ENCODE assay signal across 1 cellular context in genomic region chr7:150978136-150978789, GRCh38.
A peak's percentile ranks its signal among the peaks of the same experiment; 100 is the strongest.
TF ChIP-seq lines count a peak whose summit lies in the region.

Gene KCNH2 (minus strand): TSS chr7:150978321. CDS start chr7:150977913, 408 bp downstream.

TF ChIP-seq in K562, 482 proteins besides CTCF, POLR2A, EP300 and RAD21 (continued from another document and continues in another):
- TF ChIP-seq THAP12 (CRISPR knock-in tag; IDR thresholded peaks at IDR 0.05) = peak; percentile 41
- no peak for TF ChIP-seq HOXB6 (CRISPR knock-in tag; IDR thresholded peaks at IDR 0.05; ENCODE audit: borderline replicate concordance)
- TF ChIP-seq NR4A1 (CRISPR knock-in tag; IDR thresholded peaks at IDR 0.05) = no peak
- TF ChIP-seq NR4A1 (tag; IDR thresholded peaks at IDR 0.05) = no peak
- TF ChIP-seq TAF15 (IDR thresholded peaks at IDR 0.05; ENCODE audit: low read depth, low read length) = no peak
- TF ChIP-seq TCF7L2 (IDR thresholded peaks at IDR 0.05; ENCODE audit: low read depth, low read length) = no peak
- no peak for TF ChIP-seq ZNF780A (CRISPR knock-in tag; IDR thresholded peaks at IDR 0.05)
- no peak for TF ChIP-seq ZNF592 (IDR thresholded peaks at IDR 0.05)
- no peak for TF ChIP-seq SMARCA5 (IDR thresholded peaks at IDR 0.05)
- no peak for TF ChIP-seq KLF6 (CRISPR knock-in tag; IDR thresholded peaks at IDR 0.05; ENCODE audit: borderline replicate concordance)
- TF ChIP-seq HCFC1 (IDR thresholded peaks at IDR 0.05; ENCODE audit: low read depth, low read length) = no peak
- no peak for TF ChIP-seq MEF2A (IDR thresholded peaks at IDR 0.05; ENCODE audit: control insufficient read depth, low read depth, low read length)
- TF ChIP-seq MXD1 (CRISPR knock-in tag; IDR thresholded peaks at IDR 0.05; ENCODE audit: borderline replicate concordance, poor library complexity, severe bottlenecking) = no peak
- no peak for TF ChIP-seq ZNF277 (CRISPR knock-in tag; IDR thresholded peaks at IDR 0.05; ENCODE audit: borderline replicate concordance)
- peak; percentile 49; the same call in 1 of the 2 replicates for TF ChIP-seq PHF8 (IDR thresholded peaks at IDR 0.05; ENCODE audit: borderline replicate concordance, low read length)
- no peak for TF ChIP-seq ZNF695 (CRISPR knock-in tag; IDR thresholded peaks at IDR 0.05)
- TF ChIP-seq HES1 (IDR thresholded peaks at IDR 0.05; ENCODE audit: low read depth) = no peak
- TF ChIP-seq RFX5 (IDR thresholded peaks at IDR 0.05; ENCODE audit: low read depth, low read length) = no peak
- TF ChIP-seq PRPF4 (IDR thresholded peaks at IDR 0.05; ENCODE audit: insufficient read depth, low read depth, low read length, poor library complexity, severe bottlenecking) = no peak
- TF ChIP-seq FIP1L1 (IDR thresholded peaks at IDR 0.05; ENCODE audit: low read depth, low read length, poor library complexity, severe bottlenecking) = no peak
- 0 out of 2 replicates have a peak, but pooled peaks have one; percentile 45 for TF ChIP-seq FOXK1 (CRISPR knock-in tag; IDR thresholded peaks at IDR 0.05; ENCODE audit: borderline replicate concordance)
- 0 out of 4 replicates have a peak, but pooled peaks of 1 of the 2 experiments have one; percentile 45 for TF ChIP-seq NONO (IDR thresholded peaks at IDR 0.05; ENCODE audit: low read depth in 2 of 2, low read length in 1 of 2)
- TF ChIP-seq USF1 (CRISPR knock-in tag; IDR thresholded peaks at IDR 0.05) = no peak
- TF ChIP-seq PRMT5 (CRISPR knock-in tag; IDR thresholded peaks at IDR 0.05) = peak; percentile 69; the same call in 1 of the 2 replicates
- TF ChIP-seq NCOA4 (IDR thresholded peaks at IDR 0.05; ENCODE audit: partially characterized antibody) = no peak
- TF ChIP-seq ZFP91 (CRISPR knock-in tag; IDR thresholded peaks at IDR 0.05) = no peak
- TF ChIP-seq NCOA6 (IDR thresholded peaks at IDR 0.05) = no peak
- no peak for TF ChIP-seq RBM17 (IDR thresholded peaks at IDR 0.05; ENCODE audit: borderline replicate concordance, low read depth, low read length)
- no peak for TF ChIP-seq MTF1 (CRISPR knock-in tag; IDR thresholded peaks at IDR 0.05; ENCODE audit: borderline replicate concordance)
- peak; percentile 52 for TF ChIP-seq SAP30 (IDR thresholded peaks at IDR 0.05; ENCODE audit: borderline replicate concordance, insufficient read depth, low read depth, low read length, poor library complexity, severe bottlenecking)
- TF ChIP-seq ZNF668 (CRISPR knock-in tag; IDR thresholded peaks at IDR 0.05) = no peak
- TF ChIP-seq SP1 (CRISPR knock-in tag; IDR thresholded peaks at IDR 0.05) = peak; percentile 13; the same call in 1 of the 2 replicates
- no peak for TF ChIP-seq CBFA2T3 (IDR thresholded peaks at IDR 0.05)
- TF ChIP-seq ATF6 (CRISPR knock-in tag; IDR thresholded peaks at IDR 0.05) = no peak
- TF ChIP-seq ZNF232 (CRISPR knock-in tag; IDR thresholded peaks at IDR 0.05) = no peak
- TF ChIP-seq ZNF778 (CRISPR knock-in tag; IDR thresholded peaks at IDR 0.05) = no peak
- no peak for TF ChIP-seq ZNF316 (IDR thresholded peaks at IDR 0.05)
- TF ChIP-seq VEZF1 (CRISPR knock-in tag; IDR thresholded peaks at IDR 0.05) = peak; percentile 97
- TF ChIP-seq ZNF431 (CRISPR knock-in tag; IDR thresholded peaks at IDR 0.05) = no peak
- TF ChIP-seq CUX1 (CRISPR knock-in tag; IDR thresholded peaks at IDR 0.05) = no peak
- no peak for TF ChIP-seq SRSF9 (IDR thresholded peaks at IDR 0.05; ENCODE audit: borderline replicate concordance, low read depth, low read length)
- no peak for TF ChIP-seq MYNN (IDR thresholded peaks at IDR 0.05)
- no peak for TF ChIP-seq MYNN (CRISPR knock-in tag; IDR thresholded peaks at IDR 0.05)
- TF ChIP-seq ZNF133 (CRISPR knock-in tag; IDR thresholded peaks at IDR 0.05) = no peak
- no peak for TF ChIP-seq RBM25 (IDR thresholded peaks at IDR 0.05; ENCODE audit: low read depth, low read length, severe bottlenecking)
